2 cellular contexts compared by ENCODE assay signal in the genomic region with DNA sequence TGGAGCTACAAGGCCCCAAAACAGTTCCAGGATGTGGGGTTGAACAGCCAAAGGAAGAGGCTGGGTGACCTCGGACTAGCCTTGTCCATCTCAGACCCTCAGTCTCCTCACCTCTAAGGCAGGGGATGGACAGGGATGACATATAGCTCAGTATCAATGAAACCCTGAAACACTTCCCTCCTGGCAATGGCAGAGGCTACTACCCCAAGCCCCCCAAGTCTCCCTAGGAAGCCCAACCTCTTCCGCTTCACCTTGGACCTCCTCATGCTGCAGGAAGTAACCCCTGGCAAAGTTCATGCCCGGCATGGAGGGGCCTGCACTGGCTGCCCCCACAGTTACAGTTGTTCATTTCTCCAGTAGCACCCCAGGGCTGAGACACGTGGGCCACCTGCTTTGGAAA.
TF ChIP-seq lines count a peak whose summit lies in the region.

No MANE protein-coding gene starts in this region.

TF ChIP-seq in GM23338, 12 proteins besides CTCF, POLR2A, EP300 and RAD21:
- TF ChIP-seq ZNF114 (CRISPR knock-in tag; IDR thresholded peaks at IDR 0.05) (no peak), EZH2 (IDR thresholded peaks at IDR 0.05; ENCODE audit: low read depth, unreplicated experiment) (no peak), JUNB (IDR thresholded peaks at IDR 0.05; ENCODE audit: unreplicated experiment) (no peak), NANOG (IDR thresholded peaks at IDR 0.05; ENCODE audit: borderline replicate concordance) (no peak)
- TF ChIP-seq, protein P1, sequence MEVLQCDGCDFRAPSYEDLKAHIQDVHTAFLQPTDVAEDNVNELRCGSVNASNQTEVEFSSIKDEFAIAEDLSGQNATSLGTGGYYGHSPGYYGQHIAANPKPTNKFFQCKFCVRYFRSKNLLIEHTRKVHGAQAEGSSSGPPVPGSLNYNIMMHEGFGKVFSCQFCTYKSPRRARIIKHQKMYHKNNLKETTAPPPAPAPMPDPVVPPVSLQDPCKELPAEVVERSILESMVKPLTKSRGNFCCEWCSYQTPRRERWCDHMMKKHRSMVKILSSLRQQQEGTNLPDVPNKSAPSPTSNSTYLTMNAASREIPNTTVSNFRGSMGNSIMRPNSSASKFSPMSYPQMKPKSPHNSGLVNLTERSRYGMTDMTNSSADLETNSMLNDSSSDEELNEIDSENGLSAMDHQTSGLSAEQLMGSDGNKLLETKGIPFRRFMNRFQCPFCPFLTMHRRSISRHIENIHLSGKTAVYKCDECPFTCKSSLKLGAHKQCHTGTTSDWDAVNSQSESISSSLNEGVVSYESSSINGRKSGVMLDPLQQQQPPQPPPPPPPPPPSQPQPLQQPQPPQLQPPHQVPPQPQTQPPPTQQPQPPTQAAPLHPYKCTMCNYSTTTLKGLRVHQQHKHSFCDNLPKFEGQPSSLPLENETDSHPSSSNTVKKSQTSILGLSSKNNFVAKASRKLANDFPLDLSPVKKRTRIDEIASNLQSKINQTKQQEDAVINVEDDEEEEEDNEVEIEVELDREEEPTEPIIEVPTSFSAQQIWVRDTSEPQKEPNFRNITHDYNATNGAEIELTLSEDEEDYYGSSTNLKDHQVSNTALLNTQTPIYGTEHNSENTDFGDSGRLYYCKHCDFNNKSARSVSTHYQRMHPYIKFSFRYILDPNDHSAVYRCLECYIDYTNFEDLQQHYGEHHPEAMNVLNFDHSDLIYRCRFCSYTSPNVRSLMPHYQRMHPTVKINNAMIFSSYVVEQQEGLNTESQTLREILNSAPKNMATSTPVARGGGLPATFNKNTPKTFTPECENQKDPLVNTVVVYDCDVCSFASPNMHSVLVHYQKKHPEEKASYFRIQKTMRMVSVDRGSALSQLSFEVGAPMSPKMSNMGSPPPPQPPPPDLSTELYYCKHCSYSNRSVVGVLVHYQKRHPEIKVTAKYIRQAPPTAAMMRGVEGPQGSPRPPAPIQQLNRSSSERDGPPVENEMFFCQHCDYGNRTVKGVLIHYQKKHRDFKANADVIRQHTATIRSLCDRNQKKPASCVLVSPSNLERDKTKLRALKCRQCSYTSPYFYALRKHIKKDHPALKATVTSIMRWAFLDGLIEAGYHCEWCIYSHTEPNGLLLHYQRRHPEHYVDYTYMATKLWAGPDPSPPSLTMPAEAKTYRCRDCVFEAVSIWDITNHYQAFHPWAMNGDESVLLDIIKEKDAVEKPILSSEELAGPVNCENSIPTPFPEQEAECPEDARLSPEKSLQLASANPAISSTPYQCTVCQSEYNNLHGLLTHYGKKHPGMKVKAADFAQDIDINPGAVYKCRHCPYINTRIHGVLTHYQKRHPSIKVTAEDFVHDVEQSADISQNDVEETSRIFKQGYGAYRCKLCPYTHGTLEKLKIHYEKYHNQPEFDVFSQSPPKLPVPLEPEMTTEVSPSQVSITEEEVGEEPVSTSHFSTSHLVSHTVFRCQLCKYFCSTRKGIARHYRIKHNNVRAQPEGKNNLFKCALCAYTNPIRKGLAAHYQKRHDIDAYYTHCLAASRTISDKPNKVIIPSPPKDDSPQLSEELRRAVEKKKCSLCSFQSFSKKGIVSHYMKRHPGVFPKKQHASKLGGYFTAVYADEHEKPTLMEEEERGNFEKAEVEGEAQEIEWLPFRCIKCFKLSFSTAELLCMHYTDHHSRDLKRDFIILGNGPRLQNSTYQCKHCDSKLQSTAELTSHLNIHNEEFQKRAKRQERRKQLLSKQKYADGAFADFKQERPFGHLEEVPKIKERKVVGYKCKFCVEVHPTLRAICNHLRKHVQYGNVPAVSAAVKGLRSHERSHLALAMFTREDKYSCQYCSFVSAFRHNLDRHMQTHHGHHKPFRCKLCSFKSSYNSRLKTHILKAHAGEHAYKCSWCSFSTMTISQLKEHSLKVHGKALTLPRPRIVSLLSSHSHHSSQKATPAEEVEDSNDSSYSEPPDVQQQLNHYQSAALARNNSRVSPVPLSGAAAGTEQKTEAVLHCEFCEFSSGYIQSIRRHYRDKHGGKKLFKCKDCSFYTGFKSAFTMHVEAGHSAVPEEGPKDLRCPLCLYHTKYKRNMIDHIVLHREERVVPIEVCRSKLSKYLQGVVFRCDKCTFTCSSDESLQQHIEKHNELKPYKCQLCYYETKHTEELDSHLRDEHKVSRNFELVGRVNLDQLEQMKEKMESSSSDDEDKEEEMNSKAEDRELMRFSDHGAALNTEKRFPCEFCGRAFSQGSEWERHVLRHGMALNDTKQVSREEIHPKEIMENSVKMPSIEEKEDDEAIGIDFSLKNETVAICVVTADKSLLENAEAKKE (CRISPR knock-in tag; IDR thresholded peaks at IDR 0.05) = no peak
- TF ChIP-seq, protein P2, sequence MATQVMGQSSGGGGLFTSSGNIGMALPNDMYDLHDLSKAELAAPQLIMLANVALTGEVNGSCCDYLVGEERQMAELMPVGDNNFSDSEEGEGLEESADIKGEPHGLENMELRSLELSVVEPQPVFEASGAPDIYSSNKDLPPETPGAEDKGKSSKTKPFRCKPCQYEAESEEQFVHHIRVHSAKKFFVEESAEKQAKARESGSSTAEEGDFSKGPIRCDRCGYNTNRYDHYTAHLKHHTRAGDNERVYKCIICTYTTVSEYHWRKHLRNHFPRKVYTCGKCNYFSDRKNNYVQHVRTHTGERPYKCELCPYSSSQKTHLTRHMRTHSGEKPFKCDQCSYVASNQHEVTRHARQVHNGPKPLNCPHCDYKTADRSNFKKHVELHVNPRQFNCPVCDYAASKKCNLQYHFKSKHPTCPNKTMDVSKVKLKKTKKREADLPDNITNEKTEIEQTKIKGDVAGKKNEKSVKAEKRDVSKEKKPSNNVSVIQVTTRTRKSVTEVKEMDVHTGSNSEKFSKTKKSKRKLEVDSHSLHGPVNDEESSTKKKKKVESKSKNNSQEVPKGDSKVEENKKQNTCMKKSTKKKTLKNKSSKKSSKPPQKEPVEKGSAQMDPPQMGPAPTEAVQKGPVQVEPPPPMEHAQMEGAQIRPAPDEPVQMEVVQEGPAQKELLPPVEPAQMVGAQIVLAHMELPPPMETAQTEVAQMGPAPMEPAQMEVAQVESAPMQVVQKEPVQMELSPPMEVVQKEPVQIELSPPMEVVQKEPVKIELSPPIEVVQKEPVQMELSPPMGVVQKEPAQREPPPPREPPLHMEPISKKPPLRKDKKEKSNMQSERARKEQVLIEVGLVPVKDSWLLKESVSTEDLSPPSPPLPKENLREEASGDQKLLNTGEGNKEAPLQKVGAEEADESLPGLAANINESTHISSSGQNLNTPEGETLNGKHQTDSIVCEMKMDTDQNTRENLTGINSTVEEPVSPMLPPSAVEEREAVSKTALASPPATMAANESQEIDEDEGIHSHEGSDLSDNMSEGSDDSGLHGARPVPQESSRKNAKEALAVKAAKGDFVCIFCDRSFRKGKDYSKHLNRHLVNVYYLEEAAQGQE (IDR thresholded peaks at IDR 0.05; ENCODE audit: unreplicated experiment) = no peak

TF ChIP-seq in K562, 482 proteins besides CTCF, POLR2A, EP300 and RAD21:
- TF ChIP-seq ZNF133 (CRISPR knock-in tag; IDR thresholded peaks at IDR 0.05) = no peak
- TF ChIP-seq NFE2 (IDR thresholded peaks at IDR 0.05; ENCODE audit: low read depth) = no peak
- no peak for TF ChIP-seq ZSCAN32 (CRISPR knock-in tag; IDR thresholded peaks at IDR 0.05)
